ENCODE assay signal across 29 cellular contexts in genomic region chr1:31559715-31560114, GRCh38. TPM values are rescaled to one million over a fixed set of nuclear protein-coding genes. Genes with fewer than 3 reads are reported as not detected.
"Had no signal": no experiment of that assay in that cellular context is flagged by ENCODE, and none has a peak within 500 bp of the region (broad histone marks: within the 10 kb centered on the region; RNA-seq: fewer than 3 reads in every experiment).

No MANE protein-coding gene starts in this region.

- DNase-seq: stimulated activated CD4-positive, alpha-beta T cell treated with anti-CD3 and anti-CD28 coated beads, Interleukin-2, amount 100 ng/mL, for 48 hours; stimulated activated CD4-positive, alpha-beta T cell treated with anti-CD3 and anti-CD28 coated beads, Interleukin-4, amount 100 ng/mL, for 1 hour; stimulated activated CD4-positive, alpha-beta T cell treated with anti-CD3 and anti-CD28 coated beads, Interleukin-4, amount 100 ng/mL, for 24 hours; stimulated activated CD4-positive, alpha-beta T cell treated with anti-CD3 and anti-CD28 coated beads, Interleukin-4, amount 100 ng/mL, for 4 hours; stimulated activated CD8-positive, alpha-beta memory T cell treated with anti-CD3 and anti-CD28 coated beads, Interleukin-4, amount 100 ng/mL, for 48 hours; stimulated activated naive B cell treated with anti-CD40 and anti-IgM and Interleukin-4, amounts not matched to agents 10 μg/mL and 1 μg/mL and 100 μg/mL, for 72 hours; stimulated activated naive CD4-positive, alpha-beta T cell; stimulated activated naive CD4-positive, alpha-beta T cell treated with Interleukin-2 at 50 U/mL for 16 hours; stimulated activated naive CD8-positive, alpha-beta T cell treated with anti-CD3 and anti-CD28 coated beads, Interleukin-15, amount 100 ng/mL, for 72 hours; stimulated activated naive CD8-positive, alpha-beta T cell treated with anti-CD3 and anti-CD28 coated beads, Interleukin-15, Interleukin-2, amounts not matched to agents 100 U/mL and 50 U/mL, for 24 hours; stomach; substantia nigra; testis; thyroid gland; tibial artery; transverse colon; upper lobe of left lung; upper lobe of right lung; uterus had no signal

- H3K4me1 Mint-ChIP-seq: stimulated activated effector memory CD8-positive, alpha-beta T cell treated with anti-CD3 and anti-CD28 coated beads, Interleukin-12 subunit alpha, Interleukin-12 subunit beta, amount 100 ng/mL, for 72 hours; stimulated activated naive B cell treated with anti-CD40 and anti-IgM and Interleukin-4, amounts not matched to agents 10 μg/mL and 1 μg/mL and 100 μg/mL, for 72 hours; stimulated activated naive CD8-positive, alpha-beta T cell treated with anti-CD3 and anti-CD28 coated beads, Interleukin-15, amount 100 ng/mL, for 72 hours had no signal

- H3K4me3 Mint-ChIP-seq: stimulated activated effector memory CD8-positive, alpha-beta T cell treated with anti-CD3 and anti-CD28 coated beads, Interleukin-12 subunit alpha, Interleukin-12 subunit beta, amount 100 ng/mL, for 72 hours; stimulated activated memory B cell treated with anti-CD40 and anti-IgM and Interleukin-4, amounts not matched to agents 10 μg/mL and 1 μg/mL and 100 μg/mL, for 72 hours; stimulated activated naive B cell treated with anti-CD40 and anti-IgM and Interleukin-4, amounts not matched to agents 10 μg/mL and 1 μg/mL and 100 μg/mL, for 72 hours; stimulated activated naive CD8-positive, alpha-beta T cell treated with anti-CD3 and anti-CD28 coated beads, Interleukin-15, amount 100 ng/mL, for 72 hours; stimulated activated naive CD8-positive, alpha-beta T cell treated with anti-CD3 and anti-CD28 coated beads, Interleukin-15, Interleukin-2, amounts not matched to agents 100 ng/mL and 50 ng/mL, for 24 hours; type B pancreatic cell had no signal

- H3K27ac Mint-ChIP-seq: stimulated activated effector memory CD8-positive, alpha-beta T cell treated with anti-CD3 and anti-CD28 coated beads, Interleukin-12 subunit alpha, Interleukin-12 subunit beta, amount 100 ng/mL, for 72 hours; stimulated activated memory B cell treated with anti-CD40 and anti-IgM and Interleukin-4, amounts not matched to agents 10 μg/mL and 1 μg/mL and 100 μg/mL, for 72 hours; stimulated activated naive B cell treated with anti-CD40 and anti-IgM and Interleukin-4, amounts not matched to agents 10 μg/mL and 1 μg/mL and 100 μg/mL, for 72 hours; stimulated activated naive CD8-positive, alpha-beta T cell treated with anti-CD3 and anti-CD28 coated beads, Interleukin-15, amount 100 ng/mL, for 72 hours; stimulated activated naive CD8-positive, alpha-beta T cell treated with anti-CD3 and anti-CD28 coated beads, Interleukin-15, Interleukin-2, amounts not matched to agents 100 ng/mL and 50 ng/mL, for 24 hours; type B pancreatic cell had no signal

- ATAC-seq: stimulated activated effector memory CD8-positive, alpha-beta T cell treated with anti-CD3 and anti-CD28 coated beads, Interleukin-12 subunit alpha, Interleukin-12 subunit beta, amount 100 ng/mL, for 72 hours; stimulated activated memory B cell treated with anti-CD40 and anti-IgM and Interleukin-4, amounts not matched to agents 10 μg/mL and 1 μg/mL and 100 μg/mL, for 72 hours; stimulated activated naive B cell treated with anti-CD40 and anti-IgM and Interleukin-4, amounts not matched to agents 10 μg/mL and 1 μg/mL and 100 μg/mL, for 72 hours; stimulated activated naive CD8-positive, alpha-beta T cell treated with anti-CD3 and anti-CD28 coated beads, Interleukin-15, amount 100 ng/mL, for 72 hours; stimulated activated naive CD8-positive, alpha-beta T cell treated with anti-CD3 and anti-CD28 coated beads, Interleukin-15, Interleukin-2, amounts not matched to agents 100 U/mL and 50 U/mL, for 24 hours; upper lobe of right lung had no signal

- H3K27ac ChIP-seq: stomach, suprapubic skin, testis, thoracic aorta, thyroid gland, tibial artery, tibial nerve, transverse colon, upper lobe of left lung, upper lobe of right lung, uterus, vagina had no signal

- FAIRE-seq: urothelium cell line had no signal

- H3K36me3 ChIP-seq: stomach, suprapubic skin, thoracic aorta, thyroid gland, tibial artery, tibial nerve, transverse colon, upper lobe of left lung, upper lobe of right lung, uterus, vagina had no signal

- H3K4me1 ChIP-seq: upper lobe of right lung had no signal

- H3K4me3 ChIP-seq: stomach, suprapubic skin, testis, thoracic aorta, thyroid gland, tibial artery, tibial nerve, transverse colon, upper lobe of left lung, upper lobe of right lung, uterus, vagina had no signal

- H3K36me3 Mint-ChIP-seq: stimulated activated effector memory CD8-positive, alpha-beta T cell treated with anti-CD3 and anti-CD28 coated beads, Interleukin-12 subunit alpha, Interleukin-12 subunit beta, amount 100 ng/mL, for 72 hours; type B pancreatic cell had no signal

- H3K9me3 ChIP-seq: suprapubic skin, testis, thoracic aorta, thyroid gland, tibial artery, transverse colon, upper lobe of left lung, upper lobe of right lung, uterus, vagina had no signal

- H3K27me3 ChIP-seq: testis, thyroid gland, upper lobe of left lung, upper lobe of right lung, uterus, vagina had no signal

- H3K9me3 Mint-ChIP-seq: stimulated activated effector memory CD8-positive, alpha-beta T cell treated with anti-CD3 and anti-CD28 coated beads, Interleukin-12 subunit alpha, Interleukin-12 subunit beta, amount 100 ng/mL, for 72 hours; stimulated activated naive CD8-positive, alpha-beta T cell treated with anti-CD3 and anti-CD28 coated beads, Interleukin-15, amount 100 ng/mL, for 72 hours; type B pancreatic cell had no signal

- H3K27me3 Mint-ChIP-seq: type B pancreatic cell had no signal

RNA-seq across cellular contexts. Expression of gene HCRTR1, which starts 57.8 kb away (rescaled TPM):
- total RNA-seq: stomach, suprapubic skin, thoracic aorta, upper lobe of right lung, ureter, uterus, vagina had no signal
- polyA plus RNA-seq: stomach had no signal
